In the genomic region with DNA sequence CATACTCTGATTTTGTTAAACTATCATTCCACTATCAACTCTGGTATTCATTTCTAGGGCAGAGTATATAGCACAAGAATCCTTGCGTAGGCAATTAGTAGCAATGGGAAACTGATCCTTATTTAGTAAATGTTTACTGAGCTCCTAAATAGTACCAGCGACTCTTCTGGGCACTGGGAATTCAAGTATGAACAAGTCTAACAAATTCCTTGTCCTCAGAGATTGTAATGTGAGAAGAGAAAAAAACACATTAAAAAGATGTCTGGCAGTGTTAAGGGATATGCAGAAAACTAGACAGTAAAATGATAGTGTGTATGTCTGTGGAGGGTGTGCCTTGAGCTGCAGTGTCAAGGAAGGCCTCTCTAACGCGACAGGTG, we compare ENCODE assay signal across 8 cellular contexts. TPM values are rescaled to one million over a fixed set of nuclear protein-coding genes. Genes with fewer than 3 reads are reported as not detected.
DNase-seq lines count a peak whose midpoint lies in the region; FAIRE-seq and TF ChIP-seq lines count a peak whose summit lies in the region.

No MANE protein-coding gene starts in this region.

- TF ChIP-seq CTCF in liver (IDR thresholded peaks at IDR 0.05; ENCODE audit: low read depth, low read length, missing input control) (no peak), type B pancreatic cell (conservative IDR thresholded peaks at IDR 0.05) (no peak)

- H3K9me3 ChIP-seq in adipocyte (ENCODE audit: control insufficient read depth, low read length) (no peaks in the 10 kb centered on the region), liver (ENCODE audit: control insufficient read depth in 4 of 4, low read length in 3 of 4) (no peaks in the 10 kb centered on the region)

- 28% methylated on average over 4 of the region's 4 CpGs for WGBS in liver

- H3K4me1 Mint-ChIP-seq in activated naive CD4-positive, alpha-beta T cell treated with anti-CD3 and anti-CD28 coated beads for 36 hours (ENCODE audit: low read depth): peaks cover 58% of the 10 kb centered on the region
- H3K4me1 Mint-ChIP-seq in type B pancreatic cell (ENCODE audit: unreplicated experiment): peaks cover 34% of the 10 kb centered on the region

- H3K27ac Mint-ChIP-seq in activated naive CD4-positive, alpha-beta T cell treated with anti-CD3 and anti-CD28 coated beads for 36 hours: peak overlapping the region; percentile 71
- H3K27ac Mint-ChIP-seq in type B pancreatic cell: peak overlapping the region; percentile 82

- FAIRE-seq in frontal cortex (lab: Jason Lieb, UNC): no peak

- H3K27me3 Mint-ChIP-seq in activated naive CD4-positive, alpha-beta T cell treated with anti-CD3 and anti-CD28 coated beads for 36 hours (ENCODE audit: low read depth): no peaks in the 10 kb centered on the region
- no peaks in the 10 kb centered on the region for H3K27me3 Mint-ChIP-seq in type B pancreatic cell

- peak overlapping the region; percentile 91 for H3K9ac ChIP-seq in adipocyte (ENCODE audit: low read length)
- peak overlapping the region; percentile 73 to 86 for H3K9ac ChIP-seq in liver (ENCODE audit: low read depth in 1 of 2, low read length in 2 of 2)

- H3K27me3 ChIP-seq in adipocyte (replicated peaks; ENCODE audit: control insufficient read depth, insufficient read depth, low read length) (no peaks in the 10 kb centered on the region), liver (ENCODE audit: control insufficient read depth in 4 of 4, insufficient read depth in 4 of 4, low read length in 3 of 4) (no peaks in the 10 kb centered on the region)

- peak overlapping the region; percentile 84 for H3K4me3 Mint-ChIP-seq in activated naive CD4-positive, alpha-beta T cell treated with anti-CD3 and anti-CD28 coated beads for 36 hours
- H3K4me3 Mint-ChIP-seq in type B pancreatic cell: peak overlapping the region; percentile 93

- peaks cover 45% of the 10 kb centered on the region for H3K4me1 ChIP-seq in adipocyte (ENCODE audit: control insufficient read depth, insufficient read depth, low read length)
- peaks cover 4 to 35% (median 24%) of the 10 kb centered on the region in 4 donors for H3K4me1 ChIP-seq in liver (ENCODE audit: control insufficient read depth in 4 of 4, insufficient read depth in 4 of 4, low read length in 3 of 4)

- no peaks in the 10 kb centered on the region for H3K9me3 Mint-ChIP-seq in activated naive CD4-positive, alpha-beta T cell treated with anti-CD3 and anti-CD28 coated beads for 36 hours
- H3K9me3 Mint-ChIP-seq in type B pancreatic cell: no peaks in the 10 kb centered on the region

- CTCF ChIA-PET in activated naive CD4-positive, alpha-beta T cell treated with anti-CD3 and anti-CD28 coated beads for 36 hours (lab: Charles Lee): interaction anchor here (0.6 to 2.3 kb wide), 16 partner anchors 9 to 532 kb away, joined by 3 to 10 read pairs (median 4); no protein-coding TSS in a partner anchor

- no peak for DNase-seq in activated naive CD4-positive, alpha-beta T cell treated with anti-CD3 and anti-CD28 coated beads for 36 hours
- DNase-seq in activated naive CD4-positive, alpha-beta T cell treated with anti-CD3 and anti-CD28 coated beads, Interleukin-2, amount 50 U/mL, for 16 hours: no peak
- peak; percentile 40 for DNase-seq in adipocyte (ENCODE audit: low read depth)
- no peak for DNase-seq in type B pancreatic cell (ENCODE audit: extremely low spot score, unreplicated experiment)
- no peak for DNase-seq in NCI-H128 (lab: John Stamatoyannopoulos, UW; ENCODE audit: unreplicated experiment)
- no peak for DNase-seq in T-helper 9 cell
- DNase-seq in frontal cortex (ENCODE audit: low spot score in 2 of 2): no peak

- H3K4me3 ChIP-seq in adipocyte (ENCODE audit: low read length): peak overlapping the region; percentile 91
- H3K4me3 ChIP-seq in liver (ENCODE audit: low read depth in 1 of 3, low read length in 3 of 3): peak overlapping the region; percentile 82 to 85 (median 83)

- peaks cover 27% of the 10 kb centered on the region for H3K36me3 Mint-ChIP-seq in activated naive CD4-positive, alpha-beta T cell treated with anti-CD3 and anti-CD28 coated beads for 36 hours (ENCODE audit: low read depth)
- peaks cover 8% of the 10 kb centered on the region for H3K36me3 Mint-ChIP-seq in type B pancreatic cell

- intact Hi-C loops in activated naive CD4-positive, alpha-beta T cell treated with anti-CD3 and anti-CD28 coated beads for 36 hours (cut with micrococcal nuclease): loop anchor here (1.0 to 10.0 kb wide), 10 partner anchors 26 to 1611 kb away; partner anchors contain the start of genes CFAP210, DCAF17, ERICH2 and FASTKD1

- no peak overlapping the region for H3K27ac ChIP-seq in liver (ENCODE audit: low read depth in 1 of 2, low read length in 2 of 2)

- no peak for TF ChIP-seq RAD21 in liver (IDR thresholded peaks at IDR 0.05)

- H3K36me3 ChIP-seq in adipocyte (ENCODE audit: control insufficient read depth, insufficient read depth, low read length, severe bottlenecking) (peaks cover 3% of the 10 kb centered on the region), liver (ENCODE audit: control insufficient read depth in 4 of 4, insufficient read depth in 3 of 4, low read depth in 1 of 4, low read length in 3 of 4) (peaks cover 0 to 3% (median 1%) of the 10 kb centered on the region in 4 donors)

TF ChIP-seq in liver, 16 proteins besides CTCF, POLR2A, EP300 and RAD21:
- TF ChIP-seq YY1 (IDR thresholded peaks at IDR 0.05): no peak
- TF ChIP-seq FOXA2 (IDR thresholded peaks at IDR 0.05): no peak
- no peak for TF ChIP-seq FOXA1 (IDR thresholded peaks at IDR 0.05)
- TF ChIP-seq NR2F2 (IDR thresholded peaks at IDR 0.05): no peak
- TF ChIP-seq HNF4G (IDR thresholded peaks at IDR 0.05): no peak
- TF ChIP-seq RXRA (IDR thresholded peaks at IDR 0.05): no peak
- TF ChIP-seq, protein P1, sequence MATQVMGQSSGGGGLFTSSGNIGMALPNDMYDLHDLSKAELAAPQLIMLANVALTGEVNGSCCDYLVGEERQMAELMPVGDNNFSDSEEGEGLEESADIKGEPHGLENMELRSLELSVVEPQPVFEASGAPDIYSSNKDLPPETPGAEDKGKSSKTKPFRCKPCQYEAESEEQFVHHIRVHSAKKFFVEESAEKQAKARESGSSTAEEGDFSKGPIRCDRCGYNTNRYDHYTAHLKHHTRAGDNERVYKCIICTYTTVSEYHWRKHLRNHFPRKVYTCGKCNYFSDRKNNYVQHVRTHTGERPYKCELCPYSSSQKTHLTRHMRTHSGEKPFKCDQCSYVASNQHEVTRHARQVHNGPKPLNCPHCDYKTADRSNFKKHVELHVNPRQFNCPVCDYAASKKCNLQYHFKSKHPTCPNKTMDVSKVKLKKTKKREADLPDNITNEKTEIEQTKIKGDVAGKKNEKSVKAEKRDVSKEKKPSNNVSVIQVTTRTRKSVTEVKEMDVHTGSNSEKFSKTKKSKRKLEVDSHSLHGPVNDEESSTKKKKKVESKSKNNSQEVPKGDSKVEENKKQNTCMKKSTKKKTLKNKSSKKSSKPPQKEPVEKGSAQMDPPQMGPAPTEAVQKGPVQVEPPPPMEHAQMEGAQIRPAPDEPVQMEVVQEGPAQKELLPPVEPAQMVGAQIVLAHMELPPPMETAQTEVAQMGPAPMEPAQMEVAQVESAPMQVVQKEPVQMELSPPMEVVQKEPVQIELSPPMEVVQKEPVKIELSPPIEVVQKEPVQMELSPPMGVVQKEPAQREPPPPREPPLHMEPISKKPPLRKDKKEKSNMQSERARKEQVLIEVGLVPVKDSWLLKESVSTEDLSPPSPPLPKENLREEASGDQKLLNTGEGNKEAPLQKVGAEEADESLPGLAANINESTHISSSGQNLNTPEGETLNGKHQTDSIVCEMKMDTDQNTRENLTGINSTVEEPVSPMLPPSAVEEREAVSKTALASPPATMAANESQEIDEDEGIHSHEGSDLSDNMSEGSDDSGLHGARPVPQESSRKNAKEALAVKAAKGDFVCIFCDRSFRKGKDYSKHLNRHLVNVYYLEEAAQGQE (IDR thresholded peaks at IDR 0.05): no peak
- TF ChIP-seq JUND (IDR thresholded peaks at IDR 0.05): no peak
- no peak for TF ChIP-seq SP1 (IDR thresholded peaks at IDR 0.05)
- no peak for TF ChIP-seq MAX (IDR thresholded peaks at IDR 0.05)
- TF ChIP-seq HNF4A (conservative IDR thresholded peaks at IDR 0.05): no peak
- TF ChIP-seq GABPA (IDR thresholded peaks at IDR 0.05 in 1 of 2, conservative IDR thresholded peaks at IDR 0.05 in 1 of 2): no peak
- TF ChIP-seq, protein P2, sequence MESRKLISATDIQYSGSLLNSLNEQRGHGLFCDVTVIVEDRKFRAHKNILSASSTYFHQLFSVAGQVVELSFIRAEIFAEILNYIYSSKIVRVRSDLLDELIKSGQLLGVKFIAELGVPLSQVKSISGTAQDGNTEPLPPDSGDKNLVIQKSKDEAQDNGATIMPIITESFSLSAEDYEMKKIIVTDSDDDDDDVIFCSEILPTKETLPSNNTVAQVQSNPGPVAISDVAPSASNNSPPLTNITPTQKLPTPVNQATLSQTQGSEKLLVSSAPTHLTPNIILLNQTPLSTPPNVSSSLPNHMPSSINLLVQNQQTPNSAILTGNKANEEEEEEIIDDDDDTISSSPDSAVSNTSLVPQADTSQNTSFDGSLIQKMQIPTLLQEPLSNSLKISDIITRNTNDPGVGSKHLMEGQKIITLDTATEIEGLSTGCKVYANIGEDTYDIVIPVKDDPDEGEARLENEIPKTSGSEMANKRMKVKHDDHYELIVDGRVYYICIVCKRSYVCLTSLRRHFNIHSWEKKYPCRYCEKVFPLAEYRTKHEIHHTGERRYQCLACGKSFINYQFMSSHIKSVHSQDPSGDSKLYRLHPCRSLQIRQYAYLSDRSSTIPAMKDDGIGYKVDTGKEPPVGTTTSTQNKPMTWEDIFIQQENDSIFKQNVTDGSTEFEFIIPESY (IDR thresholded peaks at IDR 0.05): no peak
TF ChIP-seq in liver: peak in this region for 0.

RNA-seq across cellular contexts. Expression of gene METTL5, which starts 0.7 kb away (rescaled TPM):
- total RNA-seq in activated naive CD4-positive, alpha-beta T cell treated with anti-CD3 and anti-CD28 coated beads for 36 hours: 100 to 1,000 TPM; 111 to 116 TPM
- 10 to 100 TPM; 15.4 to 25.7 TPM for total RNA-seq in liver
- polyA plus RNA-seq in liver: 10 to 100 TPM; 19.9 to 35.6 TPM
- 39.3 and 49.4 TPM in 2 replicates for total RNA-seq in type B pancreatic cell (ENCODE audit: low replicate concordance)
- 39.5 TPM for total RNA-seq in frontal cortex

RNA-seq across cellular contexts. Expression of gene UBR3, which starts 3.3 kb away (rescaled TPM):
- 10 to 100 TPM; 13.6 to 15.3 TPM for total RNA-seq in activated naive CD4-positive, alpha-beta T cell treated with anti-CD3 and anti-CD28 coated beads for 36 hours
- 10 to 100 TPM; 34.3 to 69.4 TPM for total RNA-seq in liver
- 10 to 100 TPM in 1 of 2 donors, 1 to 10 TPM in 1; 8.5 to 22.5 TPM for polyA plus RNA-seq in liver
- total RNA-seq in type B pancreatic cell (ENCODE audit: low replicate concordance): 32.5 and 34.4 TPM in 2 replicates
- total RNA-seq in frontal cortex: 109 TPM

RNA-seq across cellular contexts. Expression of gene SSB, which starts 25.3 kb away (rescaled TPM):
- 100 to 1,000 TPM; 122 to 129 TPM for total RNA-seq in activated naive CD4-positive, alpha-beta T cell treated with anti-CD3 and anti-CD28 coated beads for 36 hours
- 10 to 100 TPM; 35.1 to 49.2 TPM for total RNA-seq in liver
- polyA plus RNA-seq in liver: 10 to 100 TPM; 29.9 to 61.4 TPM
- total RNA-seq in type B pancreatic cell (ENCODE audit: low replicate concordance): 109 and 142 TPM in 2 replicates
- 89.3 TPM for total RNA-seq in frontal cortex
